Comparison of ENCODE assay signal across 8 cellular contexts in the genomic region with DNA sequence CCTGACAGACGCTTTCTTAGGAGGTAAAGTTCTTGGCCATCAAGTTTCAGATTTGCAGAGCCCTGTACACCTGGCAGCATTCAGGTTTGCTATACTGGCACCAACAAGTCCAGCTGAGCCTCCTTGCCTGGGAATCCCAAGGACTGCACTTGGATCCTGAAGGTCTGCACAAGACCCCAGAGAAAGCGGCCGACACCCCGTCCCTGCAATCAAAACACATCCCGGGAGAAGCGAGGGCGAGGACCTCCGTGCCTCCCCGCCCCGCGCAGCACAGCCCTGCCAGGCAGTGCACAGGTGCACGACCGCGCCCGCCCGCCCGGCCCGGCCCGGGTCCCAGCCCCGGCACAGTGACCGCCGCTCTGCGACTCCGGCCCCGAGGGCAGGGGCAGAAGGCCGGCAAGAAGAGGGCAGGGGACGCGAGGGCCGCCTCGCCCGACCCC. TPM values are rescaled to one million over a fixed set of nuclear protein-coding genes. Genes with fewer than 3 reads are reported as not detected.
DNase-seq lines count a peak whose midpoint lies in the region; ATAC-seq and TF ChIP-seq lines count a peak whose summit lies in the region.

No MANE protein-coding gene starts in this region.

- peak overlapping the region; percentile 53 for H3K27ac Mint-ChIP-seq in natural killer cell treated with Interleukin-12 subunit alpha and Interleukin-12 subunit beta and Interleukin-15 and Interleukin-18, amount 100 ng/mL, for 72 hours

- H3K9ac ChIP-seq in endocrine pancreas (ENCODE audit: control insufficient read depth, insufficient read depth, low read length), result peak overlapping the region; percentile 73

- CTCF ChIA-PET in HEK293 (lab: Yijun Ruan, JAX), result interaction anchor here (0.6 to 3.7 kb wide), 4 partner anchors 8 to 200 kb away, joined by 3 to 17 read pairs (median 4); no protein-coding TSS in a partner anchor
- CTCF ChIA-PET in RWPE1 (lab: Yijun Ruan, JAX), result no interaction called here

- DNase-seq in GM06990 (ENCODE audit: extremely low read depth, insufficient read length) (no peak), RWPE1 (ENCODE audit: low spot score) (no peak), GM13977 (ENCODE audit: low spot score) (no peak), Ammon's horn (ENCODE audit: low spot score) (no peak)
- DNase-seq in natural killer cell treated with Interleukin-12 subunit alpha and Interleukin-12 subunit beta and Interleukin-15 and Interleukin-18, amount 100 ng/mL, for 72 hours (ENCODE audit: low spot score), result no peak

- H3K4me1 ChIP-seq in HEK293 (ENCODE audit: control insufficient read depth, insufficient read depth, low read length), result peaks cover 12% of the 10 kb centered on the region; the same call in 1 of the 2 replicates
- H3K4me1 ChIP-seq in endocrine pancreas (ENCODE audit: control insufficient read depth, insufficient read depth, low read length), result no peaks in the 10 kb centered on the region

- TF ChIP-seq CTCF in GM06990 (IDR thresholded peaks at IDR 0.05; ENCODE audit: insufficient read depth, low read length, poor library complexity, severe bottlenecking) (no peak), HEK293 (tag by site-specific recombination; IDR thresholded peaks at IDR 0.05) (no peak), RWPE1 (conservative IDR thresholded peaks at IDR 0.05; ENCODE audit: low read depth) (no peak), GM13977 (IDR thresholded peaks at IDR 0.05; ENCODE audit: extremely low read depth, insufficient read depth, missing control alignments) (no peak)

- peak overlapping the region; percentile 87 for H3K4me3 ChIP-seq in GM06990 (replicated peaks; ENCODE audit: low read depth, low read length)
- H3K4me3 ChIP-seq in HEK293 (ENCODE audit: low read depth, low read length), result peak overlapping the region; percentile 96
- H3K4me3 ChIP-seq in endocrine pancreas (ENCODE audit: control insufficient read depth, insufficient read depth, low read length), result peak overlapping the region; percentile 91

- H3K9me3 Mint-ChIP-seq in natural killer cell treated with Interleukin-12 subunit alpha and Interleukin-12 subunit beta and Interleukin-15 and Interleukin-18, amount 100 ng/mL, for 72 hours, result no peaks in the 10 kb centered on the region

- H3K36me3 ChIP-seq in GM06990 (ENCODE audit: control insufficient read depth, insufficient read depth, low read length) (no peaks in the 10 kb centered on the region), HEK293 (ENCODE audit: control insufficient read depth in 2 of 2, insufficient read depth in 1 of 2, low read length in 2 of 2) (no peaks in the 10 kb centered on the region), endocrine pancreas (ENCODE audit: control insufficient read depth, insufficient read depth, low read length) (no peaks in the 10 kb centered on the region)

- peak in 1 of 2 donors; percentile 11 for ATAC-seq in natural killer cell treated with Interleukin-12 subunit alpha and Interleukin-12 subunit beta and Interleukin-15 and Interleukin-18, amount 100 ng/mL, for 72 hours
- ATAC-seq in HG03469 (IDR thresholded peaks at IDR 0.05; ENCODE audit: unreplicated experiment), result no peak

- no peaks in the 10 kb centered on the region for H3K9me3 ChIP-seq in HEK293 (ENCODE audit: control insufficient read depth, insufficient read depth, low read depth, low read length)
- H3K9me3 ChIP-seq in endocrine pancreas (ENCODE audit: control insufficient read depth, low read length), result no peaks in the 10 kb centered on the region

- no peaks in the 10 kb centered on the region for H3K36me3 Mint-ChIP-seq in natural killer cell treated with Interleukin-12 subunit alpha and Interleukin-12 subunit beta and Interleukin-15 and Interleukin-18, amount 100 ng/mL, for 72 hours

- H3K27ac ChIP-seq in HEK293 (ENCODE audit: extremely low read depth, low read depth, low read length) (peak overlapping the region; percentile 89), RWPE1 (peak overlapping the region; percentile 87)

- H3K27me3 Mint-ChIP-seq in natural killer cell treated with Interleukin-12 subunit alpha and Interleukin-12 subunit beta and Interleukin-15 and Interleukin-18, amount 100 ng/mL, for 72 hours, result no peaks in the 10 kb centered on the region

- H3K27me3 ChIP-seq in GM06990 (replicated peaks; ENCODE audit: control insufficient read depth, insufficient read depth, low read length) (no peaks in the 10 kb centered on the region), endocrine pancreas (ENCODE audit: control insufficient read depth, insufficient read depth, low read length) (no peaks in the 10 kb centered on the region)

- peak overlapping the region; percentile 89 for H3K4me3 Mint-ChIP-seq in natural killer cell treated with Interleukin-12 subunit alpha and Interleukin-12 subunit beta and Interleukin-15 and Interleukin-18, amount 100 ng/mL, for 72 hours

- POLR2A ChIA-PET in HEK293 (lab: Yijun Ruan, JAX) (interaction anchor here (0.6 to 2.2 kb wide), 21 partner anchors 9 to 289 kb away, joined by 3 to 31 read pairs (median 6); no protein-coding TSS in a partner anchor), RWPE1 (lab: Yijun Ruan, JAX; ENCODE audit: low non-redundant PET) (no interaction called here)

- in situ Hi-C loops in GM13977 (cut with MboI; ENCODE audit: low pct_unique_long_range_greater_than_20kb, low sequenced_read_pairs, unreplicated experiment), result no loop called here

- H3K4me1 Mint-ChIP-seq in natural killer cell treated with Interleukin-12 subunit alpha and Interleukin-12 subunit beta and Interleukin-15 and Interleukin-18, amount 100 ng/mL, for 72 hours (ENCODE audit: low read depth in 2 of 2), result peaks cover 27 to 36% of the 10 kb centered on the region in 2 donors

TF ChIP-seq in HEK293, 187 proteins besides CTCF, POLR2A, EP300 and RAD21 (continues in another document):
- TF ChIP-seq ZNF132 (tag by site-specific recombination; IDR thresholded peaks at IDR 0.05; ENCODE audit: borderline replicate concordance) (no peak), SCRT2 (tag by site-specific recombination; IDR thresholded peaks at IDR 0.05) (0 out of 2 replicates have a peak, but pooled peaks have one; percentile 44), ZNF394 (tag by site-specific recombination; IDR thresholded peaks at IDR 0.05; ENCODE audit: borderline replicate concordance) (no peak), ZFP37 (tag by site-specific recombination; IDR thresholded peaks at IDR 0.05) (0 out of 2 replicates have a peak, but pooled peaks have one; percentile 23), ZNF146 (tag by site-specific recombination; IDR thresholded peaks at IDR 0.05) (no peak), ZNF791 (tag by site-specific recombination; IDR thresholded peaks at IDR 0.05) (no peak), ZNF157 (tag by site-specific recombination; IDR thresholded peaks at IDR 0.05) (no peak)
- TF ChIP-seq, protein P1, sequence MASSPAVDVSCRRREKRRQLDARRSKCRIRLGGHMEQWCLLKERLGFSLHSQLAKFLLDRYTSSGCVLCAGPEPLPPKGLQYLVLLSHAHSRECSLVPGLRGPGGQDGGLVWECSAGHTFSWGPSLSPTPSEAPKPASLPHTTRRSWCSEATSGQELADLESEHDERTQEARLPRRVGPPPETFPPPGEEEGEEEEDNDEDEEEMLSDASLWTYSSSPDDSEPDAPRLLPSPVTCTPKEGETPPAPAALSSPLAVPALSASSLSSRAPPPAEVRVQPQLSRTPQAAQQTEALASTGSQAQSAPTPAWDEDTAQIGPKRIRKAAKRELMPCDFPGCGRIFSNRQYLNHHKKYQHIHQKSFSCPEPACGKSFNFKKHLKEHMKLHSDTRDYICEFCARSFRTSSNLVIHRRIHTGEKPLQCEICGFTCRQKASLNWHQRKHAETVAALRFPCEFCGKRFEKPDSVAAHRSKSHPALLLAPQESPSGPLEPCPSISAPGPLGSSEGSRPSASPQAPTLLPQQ (tag by site-specific recombination; IDR thresholded peaks at IDR 0.05), result no peak
- TF ChIP-seq, protein P2, sequence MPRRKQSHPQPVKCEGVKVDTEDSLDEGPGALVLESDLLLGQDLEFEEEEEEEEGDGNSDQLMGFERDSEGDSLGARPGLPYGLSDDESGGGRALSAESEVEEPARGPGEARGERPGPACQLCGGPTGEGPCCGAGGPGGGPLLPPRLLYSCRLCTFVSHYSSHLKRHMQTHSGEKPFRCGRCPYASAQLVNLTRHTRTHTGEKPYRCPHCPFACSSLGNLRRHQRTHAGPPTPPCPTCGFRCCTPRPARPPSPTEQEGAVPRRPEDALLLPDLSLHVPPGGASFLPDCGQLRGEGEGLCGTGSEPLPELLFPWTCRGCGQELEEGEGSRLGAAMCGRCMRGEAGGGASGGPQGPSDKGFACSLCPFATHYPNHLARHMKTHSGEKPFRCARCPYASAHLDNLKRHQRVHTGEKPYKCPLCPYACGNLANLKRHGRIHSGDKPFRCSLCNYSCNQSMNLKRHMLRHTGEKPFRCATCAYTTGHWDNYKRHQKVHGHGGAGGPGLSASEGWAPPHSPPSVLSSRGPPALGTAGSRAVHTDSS (tag by site-specific recombination; IDR thresholded peaks at IDR 0.05), result 0 out of 2 replicates have a peak, but pooled peaks have one; percentile 27
- TF ChIP-seq, protein P3, sequence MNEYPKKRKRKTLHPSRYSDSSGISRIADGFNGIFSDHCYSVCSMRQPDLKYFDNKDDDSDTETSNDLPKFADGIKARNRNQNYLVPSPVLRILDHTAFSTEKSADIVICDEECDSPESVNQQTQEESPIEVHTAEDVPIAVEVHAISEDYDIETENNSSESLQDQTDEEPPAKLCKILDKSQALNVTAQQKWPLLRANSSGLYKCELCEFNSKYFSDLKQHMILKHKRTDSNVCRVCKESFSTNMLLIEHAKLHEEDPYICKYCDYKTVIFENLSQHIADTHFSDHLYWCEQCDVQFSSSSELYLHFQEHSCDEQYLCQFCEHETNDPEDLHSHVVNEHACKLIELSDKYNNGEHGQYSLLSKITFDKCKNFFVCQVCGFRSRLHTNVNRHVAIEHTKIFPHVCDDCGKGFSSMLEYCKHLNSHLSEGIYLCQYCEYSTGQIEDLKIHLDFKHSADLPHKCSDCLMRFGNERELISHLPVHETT (tag by site-specific recombination; IDR thresholded peaks at IDR 0.05), result no peak
- TF ChIP-seq, protein P4, sequence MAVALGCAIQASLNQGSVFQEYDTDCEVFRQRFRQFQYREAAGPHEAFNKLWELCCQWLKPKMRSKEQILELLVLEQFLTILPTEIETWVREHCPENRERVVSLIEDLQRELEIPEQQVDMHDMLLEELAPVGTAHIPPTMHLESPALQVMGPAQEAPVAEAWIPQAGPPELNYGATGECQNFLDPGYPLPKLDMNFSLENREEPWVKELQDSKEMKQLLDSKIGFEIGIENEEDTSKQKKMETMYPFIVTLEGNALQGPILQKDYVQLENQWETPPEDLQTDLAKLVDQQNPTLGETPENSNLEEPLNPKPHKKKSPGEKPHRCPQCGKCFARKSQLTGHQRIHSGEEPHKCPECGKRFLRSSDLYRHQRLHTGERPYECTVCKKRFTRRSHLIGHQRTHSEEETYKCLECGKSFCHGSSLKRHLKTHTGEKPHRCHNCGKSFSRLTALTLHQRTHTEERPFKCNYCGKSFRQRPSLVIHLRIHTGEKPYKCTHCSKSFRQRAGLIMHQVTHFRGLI (tag by site-specific recombination; IDR thresholded peaks at IDR 0.05), result peak; percentile 50; the same call in 1 of the 2 replicates

RNA-seq across cellular contexts. Expression of gene MRTFA, which starts 0.6 kb away (rescaled TPM):
- 10 to 100 TPM; 53.4 to 86.9 TPM for total RNA-seq in natural killer cell treated with Interleukin-12 subunit alpha and Interleukin-12 subunit beta and Interleukin-15 and Interleukin-18, amount 100 ng/mL, for 72 hours

RNA-seq across cellular contexts. Expression of gene MCHR1, which starts 43.3 kb away (rescaled TPM):
- not detected for total RNA-seq in natural killer cell treated with Interleukin-12 subunit alpha and Interleukin-12 subunit beta and Interleukin-15 and Interleukin-18, amount 100 ng/mL, for 72 hours
